23 cellular contexts compared by ENCODE assay signal in the genomic region with DNA sequence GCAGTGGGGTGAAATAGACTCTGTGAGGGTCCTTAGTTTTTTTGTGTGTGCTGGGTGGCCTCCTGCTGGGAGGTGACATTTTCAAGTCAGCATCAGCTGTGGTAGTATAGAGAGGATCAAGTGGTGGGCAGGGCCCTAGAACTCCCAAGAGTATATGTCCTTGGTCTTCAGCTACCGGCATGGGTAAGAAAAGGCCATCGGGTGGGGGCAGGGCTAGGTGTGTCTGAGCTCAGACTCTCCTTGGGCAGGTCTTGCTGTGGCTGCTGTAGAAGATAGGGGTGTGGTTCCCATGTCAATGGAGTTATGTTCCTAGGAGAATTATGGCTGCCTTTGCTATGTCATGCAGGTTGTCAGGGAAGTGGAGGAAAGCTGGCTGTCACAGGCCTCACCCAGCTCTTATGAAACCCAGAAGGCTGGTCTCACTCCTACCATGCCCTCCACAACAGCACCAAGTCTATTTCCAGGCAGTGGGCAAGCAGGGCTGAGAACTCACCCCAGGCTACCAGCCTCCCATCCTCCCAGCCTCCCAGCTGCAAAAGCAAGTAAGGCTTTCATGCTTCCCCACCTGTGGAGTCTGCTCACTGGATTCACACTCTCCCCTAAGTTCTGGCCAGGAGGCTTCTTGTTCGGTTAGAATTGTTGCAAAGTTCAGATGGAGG.
"Had no signal": no experiment of that assay in that cellular context is flagged by ENCODE, and none has a peak within 500 bp of the region (broad histone marks: within the 10 kb centered on the region; RNA-seq: fewer than 3 reads in every experiment).

No MANE protein-coding gene starts in this region.

- H3K27me3 Mint-ChIP-seq: activated B cell treated with CpG ODN at 0.5 μM for 24 hours; activated CD4-positive, alpha-beta T cell treated with anti-CD3 and anti-CD28 coated beads, Interleukin-2, amount 10 ng/mL, durations not matched to agents 24 days and 14 days; activated naive CD8-positive, alpha-beta T cell treated with anti-CD3 and anti-CD28 coated beads, Interleukin-2, amount 10 ng/mL, durations not matched to agents 7 days and 5 days had no signal

- H3K27ac ChIP-seq: adrenal gland, breast epithelium, PC-9, SK-N-MC had no signal

- H3K4me1 ChIP-seq: adrenal gland, breast epithelium had no signal

- H3K9me3 Mint-ChIP-seq: activated naive CD8-positive, alpha-beta T cell treated with anti-CD3 and anti-CD28 coated beads, Interleukin-2, amount 10 ng/mL, durations not matched to agents 7 days and 5 days had no signal

- DNase-seq: activated B cell treated with CpG ODN at 0.5 μM for 24 hours; activated CD4-positive, alpha-beta T cell treated with anti-CD3 and anti-CD28 coated beads for 1 hour; activated CD4-positive, alpha-beta T cell treated with anti-CD3 and anti-CD28 coated beads, Interleukin-2, amount 10 ng/mL, durations not matched to agents 24 days and 14 days; activated CD4-positive, alpha-beta T cell treated with anti-CD3 and anti-CD28 coated beads, Interleukin-2, amount 50 U/mL, for 48 hours; activated naive CD4-positive, alpha-beta T cell treated with anti-CD3 and anti-CD28 coated beads, Interleukin-2, amount 50 U/mL, for 16 hours; activated naive CD8-positive, alpha-beta T cell treated with anti-CD3 and anti-CD28 coated beads, Interleukin-2, amount 10 ng/mL, durations not matched to agents 7 days and 5 days; activated T-cell treated with anti-CD3 and anti-CD28 coated beads, Interleukin-2, amount 50 U/mL, for 48 hours; aorta; caudate nucleus; NCI-H1105 treated with DMSO at 0.1 percent for 48 hours; NCI-H1436 treated with DMSO at 0.1 percent for 48 hours; NCI-H187; NCI-H2081; NCI-H69; PC-9; SIG-M5; T-cell; T-helper 2 cell; T1000 had no signal

- H3K9me3 ChIP-seq: adrenal gland had no signal

- H3K36me3 ChIP-seq: adrenal gland, breast epithelium had no signal

- H3K4me3 Mint-ChIP-seq: activated B cell treated with CpG ODN at 0.5 μM for 24 hours; activated CD4-positive, alpha-beta T cell treated with anti-CD3 and anti-CD28 coated beads, Interleukin-2, amount 10 ng/mL, durations not matched to agents 24 days and 14 days; activated naive CD8-positive, alpha-beta T cell treated with anti-CD3 and anti-CD28 coated beads, Interleukin-2, amount 10 ng/mL, durations not matched to agents 7 days and 5 days; activated T-helper 17 cell treated with anti-CD3 and anti-CD28 coated beads, Interleukin-2, amount 50 U/mL, for 72 hours; T-cell had no signal

- H3K4me3 ChIP-seq: adrenal gland, breast epithelium, PC-9, SK-N-MC had no signal

- H3K27ac Mint-ChIP-seq: activated B cell treated with CpG ODN at 0.5 μM for 24 hours; activated CD4-positive, alpha-beta T cell treated with anti-CD3 and anti-CD28 coated beads, Interleukin-2, amount 10 ng/mL, durations not matched to agents 24 days and 14 days; activated naive CD8-positive, alpha-beta T cell treated with anti-CD3 and anti-CD28 coated beads, Interleukin-2, amount 10 ng/mL, durations not matched to agents 7 days and 5 days; activated T-helper 17 cell treated with anti-CD3 and anti-CD28 coated beads, Interleukin-2, amount 50 U/mL, for 72 hours; T-cell had no signal

- H3K4me1 Mint-ChIP-seq: activated B cell treated with CpG ODN at 0.5 μM for 24 hours; activated CD4-positive, alpha-beta T cell treated with anti-CD3 and anti-CD28 coated beads, Interleukin-2, amount 10 ng/mL, durations not matched to agents 24 days and 14 days; activated naive CD8-positive, alpha-beta T cell treated with anti-CD3 and anti-CD28 coated beads, Interleukin-2, amount 10 ng/mL, durations not matched to agents 7 days and 5 days; activated T-helper 17 cell treated with anti-CD3 and anti-CD28 coated beads, Interleukin-2, amount 50 U/mL, for 72 hours; T-cell had no signal

- H3K36me3 Mint-ChIP-seq: activated naive CD8-positive, alpha-beta T cell treated with anti-CD3 and anti-CD28 coated beads, Interleukin-2, amount 10 ng/mL, durations not matched to agents 7 days and 5 days; T-cell had no signal

- ATAC-seq: activated T-helper 17 cell treated with anti-CD3 and anti-CD28 coated beads, Interleukin-2, amount 50 U/mL, for 72 hours; T-cell had no signal
